Comparison of ENCODE assay signal across 23 cellular contexts in the genomic region with DNA sequence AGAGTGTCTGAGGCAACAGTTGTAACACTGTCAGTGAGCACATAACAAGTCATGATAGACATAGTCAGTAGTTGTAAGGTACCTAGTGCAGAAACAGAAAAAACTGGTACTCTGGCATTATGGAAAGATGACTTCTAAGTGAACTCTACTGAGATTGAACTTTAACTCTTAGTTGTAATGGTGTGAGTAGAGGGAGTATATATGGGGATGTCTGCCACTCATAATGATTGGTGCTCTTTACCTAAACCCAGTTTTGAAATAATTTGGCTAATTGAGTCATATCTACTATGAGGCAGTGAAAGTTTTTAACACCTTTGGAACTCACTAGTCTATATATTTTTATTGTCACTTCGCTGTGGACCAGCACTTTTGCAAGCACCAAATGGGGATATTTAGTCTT. TPM values are rescaled to one million over a fixed set of nuclear protein-coding genes. Genes with fewer than 3 reads are reported as not detected.
DNase-seq lines count a peak whose midpoint lies in the region; ATAC-seq lines count a peak whose summit lies in the region.
"Had no signal": no experiment of that assay in that cellular context is flagged by ENCODE, and none has a peak within 500 bp of the region (broad histone marks: within the 10 kb centered on the region; RNA-seq: fewer than 3 reads in every experiment).

No MANE protein-coding gene starts in this region.

- H3K36me3 ChIP-seq in KOPT-K1 (ENCODE audit: insufficient read depth, low read length): no peaks in the 10 kb centered on the region; the same call in 1 of the 2 replicates

- no peak for DNase-seq in activated CD4-positive, CD25-positive, alpha-beta regulatory T cell treated with anti-CD3 and anti-CD28 coated beads, Interleukin-2, amount 50 U/mL, for 72 hours
- DNase-seq in activated naive CD8-positive, alpha-beta T cell treated with anti-CD3 and anti-CD28 coated beads, Interleukin-2, amount 50 U/mL, for 24 hours: no peak
- no peak for DNase-seq in activated naive CD8-positive, alpha-beta T cell treated with anti-CD3 and anti-CD28 coated beads for 36 hours
- no peak for DNase-seq in stimulated activated effector memory CD8-positive, alpha-beta T cell treated with anti-CD3 and anti-CD28 coated beads, Interleukin-12 subunit alpha, Interleukin-12 subunit beta, amount 100 ng/mL, for 72 hours (ENCODE audit: low spot score in 2 of 2)
- no peak for DNase-seq in mesenteric fat pad (ENCODE audit: low spot score)
- no peak for DNase-seq in foreskin melanocyte
- DNase-seq: AML-193, DMS53, EL, GF-D8, IMR-90, MG63, NCI-H1417, NCI-H1694 treated with DMSO at 0.1 percent for 48 hours, NCI-H2081 treated with DMSO at 0.1 percent for 48 hours, NCI-H446, NCI-H526, OCI-M1 had no signal

- peak; percentile 25 to 28 for ATAC-seq in activated CD4-positive, CD25-positive, alpha-beta regulatory T cell treated with anti-CD3 and anti-CD28 coated beads, Interleukin-2, amount 50 U/mL, for 24 hours
- ATAC-seq in activated naive CD8-positive, alpha-beta T cell treated with anti-CD3 and anti-CD28 coated beads, Interleukin-2, amount 50 U/mL, for 24 hours: peak; percentile 67
- ATAC-seq in stimulated activated effector memory CD8-positive, alpha-beta T cell treated with anti-CD3 and anti-CD28 coated beads, Interleukin-12 subunit alpha, Interleukin-12 subunit beta, amount 100 ng/mL, for 72 hours: peak; percentile 52

- no peaks in the 10 kb centered on the region for H3K27me3 Mint-ChIP-seq in activated naive CD8-positive, alpha-beta T cell treated with anti-CD3 and anti-CD28 coated beads, Interleukin-2, amount 50 U/mL, for 24 hours
- H3K27me3 Mint-ChIP-seq in activated naive CD8-positive, alpha-beta T cell treated with anti-CD3 and anti-CD28 coated beads for 36 hours: no peaks in the 10 kb centered on the region

- H3K36me3 Mint-ChIP-seq in activated naive CD8-positive, alpha-beta T cell treated with anti-CD3 and anti-CD28 coated beads, Interleukin-2, amount 50 U/mL, for 24 hours (ENCODE audit: low read depth): peaks cover 7% of the 10 kb centered on the region
- peaks cover 13% of the 10 kb centered on the region for H3K36me3 Mint-ChIP-seq in activated naive CD8-positive, alpha-beta T cell treated with anti-CD3 and anti-CD28 coated beads for 36 hours
- H3K36me3 Mint-ChIP-seq in stimulated activated effector memory CD8-positive, alpha-beta T cell treated with anti-CD3 and anti-CD28 coated beads, Interleukin-12 subunit alpha, Interleukin-12 subunit beta, amount 100 ng/mL, for 72 hours: peaks cover 10% of the 10 kb centered on the region

- H3K4me3 Mint-ChIP-seq in activated naive CD8-positive, alpha-beta T cell treated with anti-CD3 and anti-CD28 coated beads, Interleukin-2, amount 50 U/mL, for 24 hours: no peak overlapping the region
- no peak overlapping the region for H3K4me3 Mint-ChIP-seq in activated naive CD8-positive, alpha-beta T cell treated with anti-CD3 and anti-CD28 coated beads for 36 hours
- no peak overlapping the region for H3K4me3 Mint-ChIP-seq in stimulated activated effector memory CD8-positive, alpha-beta T cell treated with anti-CD3 and anti-CD28 coated beads, Interleukin-12 subunit alpha, Interleukin-12 subunit beta, amount 100 ng/mL, for 72 hours
- H3K4me3 Mint-ChIP-seq: CD14-positive monocyte had no signal

- H3K27ac ChIP-seq in KOPT-K1 (ENCODE audit: low read depth, low read length, poor library complexity, severe bottlenecking): peak overlapping the region; percentile 54
- H3K27ac ChIP-seq: 22Rv1, KMS-11 had no signal

- peaks cover 69% of the 10 kb centered on the region for H3K4me1 Mint-ChIP-seq in activated naive CD8-positive, alpha-beta T cell treated with anti-CD3 and anti-CD28 coated beads, Interleukin-2, amount 50 U/mL, for 24 hours
- peaks cover 69% of the 10 kb centered on the region for H3K4me1 Mint-ChIP-seq in activated naive CD8-positive, alpha-beta T cell treated with anti-CD3 and anti-CD28 coated beads for 36 hours
- peaks cover 53% of the 10 kb centered on the region for H3K4me1 Mint-ChIP-seq in stimulated activated effector memory CD8-positive, alpha-beta T cell treated with anti-CD3 and anti-CD28 coated beads, Interleukin-12 subunit alpha, Interleukin-12 subunit beta, amount 100 ng/mL, for 72 hours

- no peaks in the 10 kb centered on the region for H3K9me3 Mint-ChIP-seq in activated naive CD8-positive, alpha-beta T cell treated with anti-CD3 and anti-CD28 coated beads, Interleukin-2, amount 50 U/mL, for 24 hours
- H3K9me3 Mint-ChIP-seq in activated naive CD8-positive, alpha-beta T cell treated with anti-CD3 and anti-CD28 coated beads for 36 hours: no peaks in the 10 kb centered on the region
- no peaks in the 10 kb centered on the region for H3K9me3 Mint-ChIP-seq in stimulated activated effector memory CD8-positive, alpha-beta T cell treated with anti-CD3 and anti-CD28 coated beads, Interleukin-12 subunit alpha, Interleukin-12 subunit beta, amount 100 ng/mL, for 72 hours
- H3K9me3 Mint-ChIP-seq: CD14-positive monocyte had no signal

- no peaks in the 10 kb centered on the region for H3K9me3 ChIP-seq in KOPT-K1 (ENCODE audit: insufficient read depth, low read length, poor library complexity, severe bottlenecking)
- H3K9me3 ChIP-seq: MG63 had no signal

- no peak overlapping the region for H3K27ac Mint-ChIP-seq in activated naive CD8-positive, alpha-beta T cell treated with anti-CD3 and anti-CD28 coated beads, Interleukin-2, amount 50 U/mL, for 24 hours
- no peak overlapping the region for H3K27ac Mint-ChIP-seq in activated naive CD8-positive, alpha-beta T cell treated with anti-CD3 and anti-CD28 coated beads for 36 hours
- no peak overlapping the region for H3K27ac Mint-ChIP-seq in stimulated activated effector memory CD8-positive, alpha-beta T cell treated with anti-CD3 and anti-CD28 coated beads, Interleukin-12 subunit alpha, Interleukin-12 subunit beta, amount 100 ng/mL, for 72 hours
- H3K27ac Mint-ChIP-seq: CD14-positive monocyte had no signal

RNA-seq across cellular contexts. Expression of gene NLK, which starts 6.6 kb away (rescaled TPM):
- total RNA-seq in activated naive CD8-positive, alpha-beta T cell treated with anti-CD3 and anti-CD28 coated beads for 36 hours: 10 to 100 TPM in 1 of 2 experiments, 1 to 10 TPM in 1; 9.6 to 10.2 TPM
- 21.4 TPM for total RNA-seq in mesenteric fat pad
